Comparison of ENCODE assay signal across 23 cellular contexts in the genomic region with DNA sequence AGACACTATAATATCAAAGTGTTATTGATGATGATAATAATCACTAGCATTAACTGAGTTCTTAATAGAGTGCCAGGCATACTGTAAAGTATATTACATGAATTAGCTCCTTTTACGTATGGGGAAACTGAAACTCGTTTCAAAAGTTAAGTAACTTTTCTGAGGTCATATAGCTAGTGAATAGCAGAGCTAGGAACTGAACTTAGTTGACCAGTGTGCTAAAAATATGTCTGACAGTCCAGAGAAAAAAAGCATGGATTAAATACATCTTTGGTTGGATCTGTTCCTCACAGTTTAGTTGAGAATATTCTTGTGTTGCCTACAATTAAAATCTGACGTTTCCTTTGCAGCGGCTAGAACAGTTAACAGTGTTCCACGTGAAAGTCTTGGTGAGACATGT.
"Had no signal": no experiment of that assay in that cellular context is flagged by ENCODE, and none has a peak within 500 bp of the region (broad histone marks: within the 10 kb centered on the region; RNA-seq: fewer than 3 reads in every experiment).

No MANE protein-coding gene starts in this region.

- H3K27me3 ChIP-seq: adrenal gland, breast epithelium, SJSA1 had no signal

- H3K4me1 ChIP-seq: adrenal gland, breast epithelium, SJSA1 had no signal

- H3K4me1 Mint-ChIP-seq: activated naive CD8-positive, alpha-beta T cell treated with anti-CD3 and anti-CD28 coated beads, Interleukin-2, amount 10 ng/mL, durations not matched to agents 7 days and 5 days had no signal

- ATAC-seq: activated CD4-positive, CD25-positive, alpha-beta regulatory T cell treated with anti-CD3 and anti-CD28 coated beads, Interleukin-2, amount 50 U/mL, for 24 hours; activated CD8-positive, alpha-beta T cell treated with anti-CD3 and anti-CD28 coated beads for 36 hours had no signal

- FAIRE-seq: RCC 7860 had no signal

- H3K27ac Mint-ChIP-seq: activated CD8-positive, alpha-beta T cell treated with anti-CD3 and anti-CD28 coated beads for 36 hours; activated naive CD8-positive, alpha-beta T cell treated with anti-CD3 and anti-CD28 coated beads, Interleukin-2, amount 10 ng/mL, durations not matched to agents 7 days and 5 days; T-helper 1 cell treated with Interleukin-12 subunit alpha and Interleukin-12 subunit beta and Interleukin-4 antibody, amounts not matched to agents 30 μg/mL and 1 μg/mL, for 36 hours had no signal

- DNase-seq: activated CD4-positive, alpha-beta T cell treated with anti-CD3 and anti-CD28 coated beads for 4 hours; activated CD8-positive, alpha-beta memory T cell treated with anti-CD3 and anti-CD28 coated beads, Interleukin-2, amount 50 U/mL, for 4 hours; activated CD8-positive, alpha-beta T cell treated with anti-CD3 and anti-CD28 coated beads for 36 hours; activated naive CD4-positive, alpha-beta T cell treated with anti-CD3 and anti-CD28 coated beads, Interleukin-2, amount 50 U/mL, for 16 hours; activated naive CD8-positive, alpha-beta T cell treated with anti-CD3 and anti-CD28 coated beads, Interleukin-2, amount 10 ng/mL, durations not matched to agents 7 days and 5 days; anterior cingulate cortex; Kasumi-1; NCI-H1105; NCI-H1436; NCI-H1694 treated with DMSO at 0.1 percent for 48 hours; NCI-H2029 treated with DMSO at 0.1 percent for 48 hours; NCI-H345; NCI-H510A; NCI-H526 treated with DMSO at 0.1 percent for 48 hours; NCI-H82; NK-92 treated with Interleukin-12 subunit alpha and Interleukin-12 subunit beta, amount 100 ng/mL, for 24 hours; SHP77 had no signal

- H3K4me3 Mint-ChIP-seq: activated CD8-positive, alpha-beta T cell treated with anti-CD3 and anti-CD28 coated beads for 36 hours; activated naive CD8-positive, alpha-beta T cell treated with anti-CD3 and anti-CD28 coated beads, Interleukin-2, amount 10 ng/mL, durations not matched to agents 7 days and 5 days; T-helper 1 cell treated with Interleukin-12 subunit alpha and Interleukin-12 subunit beta and Interleukin-4 antibody, amounts not matched to agents 30 μg/mL and 1 μg/mL, for 36 hours had no signal

- H3K9me3 ChIP-seq: adrenal gland had no signal

- H3K27ac ChIP-seq: adrenal gland, breast epithelium, SJSA1 had no signal

- H3K9me3 Mint-ChIP-seq: activated naive CD8-positive, alpha-beta T cell treated with anti-CD3 and anti-CD28 coated beads, Interleukin-2, amount 10 ng/mL, durations not matched to agents 7 days and 5 days had no signal

- H3K36me3 ChIP-seq: adrenal gland, breast epithelium, SJSA1 had no signal

- H3K4me3 ChIP-seq: adrenal gland, breast epithelium, SJSA1 had no signal

- H3K27me3 Mint-ChIP-seq: activated CD8-positive, alpha-beta T cell treated with anti-CD3 and anti-CD28 coated beads for 36 hours; activated naive CD8-positive, alpha-beta T cell treated with anti-CD3 and anti-CD28 coated beads, Interleukin-2, amount 10 ng/mL, durations not matched to agents 7 days and 5 days had no signal
